ENCODE assay signal across 8 cellular contexts in genomic region chr19:3176715-3177501, GRCh38. TPM values are rescaled to one million over a fixed set of nuclear protein-coding genes. Genes with fewer than 3 reads are reported as not detected.
DNase-seq lines count a peak whose midpoint lies in the region; ATAC-seq lines count a peak whose summit lies in the region.

No MANE protein-coding gene starts in this region.

- peak; percentile 86 for DNase-seq in AG08396 (ENCODE audit: low spot score)
- peak; percentile 88 for DNase-seq in M059J (ENCODE audit: low read depth)
- peak; percentile 65 for DNase-seq in activated T-cell treated with anti-CD3 and anti-CD28 coated beads for 4 hours
- DNase-seq in immature natural killer cell, result peak; percentile 58 to 72 (median 70)
- peak; percentile 80 for DNase-seq in stimulated activated CD8-positive, alpha-beta memory T cell treated with anti-CD3 and anti-CD28 coated beads, Interleukin-4, amount 100 ng/mL, for 48 hours
- no peak for DNase-seq in NCI-H2107 treated with DMSO at 0.1 percent for 48 hours (lab: John Stamatoyannopoulos, UW; ENCODE audit: unreplicated experiment)
- no peak for DNase-seq in foreskin melanocyte

- no peaks in the 10 kb centered on the region for H3K9me3 Mint-ChIP-seq in immature natural killer cell

- peak overlapping the region; percentile 82 to 84 (median 83) for H3K4me3 Mint-ChIP-seq in immature natural killer cell

- peaks cover 18 to 20% (median 19%) of the 10 kb centered on the region in 3 donors for H3K27me3 Mint-ChIP-seq in immature natural killer cell (ENCODE audit: low read depth in 3 of 3)

- H3K27ac Mint-ChIP-seq in immature natural killer cell, result peak overlapping the region; percentile 93 to 98 (median 97)

- peaks cover 31 to 36% of the 10 kb centered on the region in 2 donors for H3K4me1 Mint-ChIP-seq in immature natural killer cell

- no peak for ATAC-seq in HG03520 (IDR thresholded peaks at IDR 0.05; ENCODE audit: unreplicated experiment)

- peaks cover 4 to 8% (median 7%) of the 10 kb centered on the region in 3 donors for H3K36me3 Mint-ChIP-seq in immature natural killer cell

RNA-seq across cellular contexts. Expression of gene S1PR4, which starts 1.7 kb away (rescaled TPM):
- total RNA-seq in M059J (2014; rRNA removed; shearing (Covaris generic)), result not detected in 2 replicates
- 100 to 1,000 TPM; 238 to 344 (median 258) TPM for polyA plus RNA-seq in immature natural killer cell

RNA-seq across cellular contexts. Expression of gene NCLN, which starts 8.8 kb away (rescaled TPM):
- total RNA-seq in M059J (2014; rRNA removed; shearing (Covaris generic)), result 44.7 and 76.1 TPM in 2 replicates
- 10 to 100 TPM; 22.8 to 58.8 (median 55.2) TPM for polyA plus RNA-seq in immature natural killer cell

RNA-seq across cellular contexts. Expression of gene GNA15, which starts 41.1 kb away (rescaled TPM):
- not detected in 2 replicates for total RNA-seq in M059J (2014; rRNA removed; shearing (Covaris generic))
- 1 to 10 TPM in 2 of 3 donors, under 1 TPM in 1; 0.25 to 2.8 (median 2.3) TPM for polyA plus RNA-seq in immature natural killer cell

RNA-seq across cellular contexts. Expression of gene CELF5, which starts 47.6 kb away (rescaled TPM):
- total RNA-seq in M059J (2014; rRNA removed; shearing (Covaris generic)), result not detected in 2 replicates
- not detected for polyA plus RNA-seq in immature natural killer cell

Comparison
In these comparisons a context has a peak if more than half of its experiments do, and no peak if none do; other contexts are left out.
1. DNase-seq: peak in AG08396 (single experiment), M059J (single experiment), activated T-cell treated with anti-CD3 and anti-CD28 coated beads for 4 hours (single experiment), immature natural killer cell (3 of 3) and stimulated activated CD8-positive, alpha-beta memory T cell treated with anti-CD3 and anti-CD28 coated beads, Interleukin-4, amount 100 ng/mL, for 48 hours (single experiment); none in NCI-H2107 treated with DMSO at 0.1 percent for 48 hours (single experiment) and foreskin melanocyte (single experiment).